1 cellular context compared by ENCODE assay signal in the genomic region with DNA sequence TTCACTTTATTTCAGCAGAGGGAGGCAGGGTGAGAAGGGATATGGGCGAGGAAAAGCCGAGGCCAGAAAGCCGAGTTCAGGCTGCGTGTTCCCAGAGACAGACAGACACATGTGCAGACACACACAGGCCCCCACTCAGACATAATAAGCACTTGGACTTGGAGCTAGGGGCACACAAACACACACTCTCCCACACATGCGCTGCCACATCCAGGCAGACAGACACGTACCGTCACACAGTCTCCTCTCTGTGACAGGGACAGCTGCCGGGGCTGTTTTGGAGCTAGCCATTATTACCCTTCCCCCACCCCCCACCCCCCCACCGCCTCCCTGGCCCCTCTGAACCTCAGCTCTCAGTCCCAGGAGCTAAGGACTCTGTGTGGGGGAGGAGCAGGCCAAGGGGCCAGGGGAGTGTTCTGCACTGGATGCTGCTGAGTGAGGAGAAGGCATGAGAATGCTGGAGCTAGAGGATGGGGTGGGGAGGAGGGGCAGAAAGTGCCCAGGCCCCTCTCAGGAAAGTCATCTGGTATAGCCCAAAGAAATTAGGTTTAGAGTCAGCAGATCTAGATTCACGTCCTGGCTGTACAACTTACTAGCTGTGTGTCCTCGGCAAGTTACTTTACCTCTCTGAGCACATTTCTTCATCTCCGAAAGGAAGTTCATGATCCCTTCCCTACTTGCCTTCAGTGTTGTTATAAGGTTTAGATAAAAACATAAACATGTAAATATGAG.
TF ChIP-seq lines count a peak whose summit lies in the region.

No MANE protein-coding gene starts in this region.

TF ChIP-seq in IMR-90, 13 proteins besides CTCF, POLR2A, EP300 and RAD21:
- TF ChIP-seq FOS (IDR thresholded peaks at IDR 0.05; ENCODE audit: low read depth, low read length) (no peak), RCOR1 (IDR thresholded peaks at IDR 0.05; ENCODE audit: insufficient replicate concordance, low read length) (no peak), NFE2L2 (IDR thresholded peaks at IDR 0.05; ENCODE audit: low read depth, low read length) (no peak), MAFK (IDR thresholded peaks at IDR 0.05; ENCODE audit: low read depth, low read length) (no peak), MAZ (IDR thresholded peaks at IDR 0.05; ENCODE audit: borderline replicate concordance, low read depth, low read length) (no peak), RFX5 (IDR thresholded peaks at IDR 0.05; ENCODE audit: low read depth, low read length) (no peak), BHLHE40 (IDR thresholded peaks at IDR 0.05; ENCODE audit: low read depth, low read length) (no peak), CEBPB (IDR thresholded peaks at IDR 0.05; ENCODE audit: low read depth, low read length) (no peak), MXI1 (IDR thresholded peaks at IDR 0.05; ENCODE audit: borderline replicate concordance, low read depth, low read length) (no peak), CHD1 (IDR thresholded peaks at IDR 0.05; ENCODE audit: low read depth, low read length) (no peak), SMC3 (IDR thresholded peaks at IDR 0.05; ENCODE audit: low read depth, low read length) (no peak)
- TF ChIP-seq, protein P1, sequence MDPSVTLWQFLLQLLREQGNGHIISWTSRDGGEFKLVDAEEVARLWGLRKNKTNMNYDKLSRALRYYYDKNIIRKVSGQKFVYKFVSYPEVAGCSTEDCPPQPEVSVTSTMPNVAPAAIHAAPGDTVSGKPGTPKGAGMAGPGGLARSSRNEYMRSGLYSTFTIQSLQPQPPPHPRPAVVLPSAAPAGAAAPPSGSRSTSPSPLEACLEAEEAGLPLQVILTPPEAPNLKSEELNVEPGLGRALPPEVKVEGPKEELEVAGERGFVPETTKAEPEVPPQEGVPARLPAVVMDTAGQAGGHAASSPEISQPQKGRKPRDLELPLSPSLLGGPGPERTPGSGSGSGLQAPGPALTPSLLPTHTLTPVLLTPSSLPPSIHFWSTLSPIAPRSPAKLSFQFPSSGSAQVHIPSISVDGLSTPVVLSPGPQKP (IDR thresholded peaks at IDR 0.05; ENCODE audit: borderline replicate concordance, low read depth, low read length): no peak
- TF ChIP-seq, protein P2, sequence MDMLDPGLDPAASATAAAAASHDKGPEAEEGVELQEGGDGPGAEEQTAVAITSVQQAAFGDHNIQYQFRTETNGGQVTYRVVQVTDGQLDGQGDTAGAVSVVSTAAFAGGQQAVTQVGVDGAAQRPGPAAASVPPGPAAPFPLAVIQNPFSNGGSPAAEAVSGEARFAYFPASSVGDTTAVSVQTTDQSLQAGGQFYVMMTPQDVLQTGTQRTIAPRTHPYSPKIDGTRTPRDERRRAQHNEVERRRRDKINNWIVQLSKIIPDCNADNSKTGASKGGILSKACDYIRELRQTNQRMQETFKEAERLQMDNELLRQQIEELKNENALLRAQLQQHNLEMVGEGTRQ (IDR thresholded peaks at IDR 0.05; ENCODE audit: low read depth, low read length): no peak
